Comparison of ENCODE assay signal across 21 cellular contexts in the genomic region with DNA sequence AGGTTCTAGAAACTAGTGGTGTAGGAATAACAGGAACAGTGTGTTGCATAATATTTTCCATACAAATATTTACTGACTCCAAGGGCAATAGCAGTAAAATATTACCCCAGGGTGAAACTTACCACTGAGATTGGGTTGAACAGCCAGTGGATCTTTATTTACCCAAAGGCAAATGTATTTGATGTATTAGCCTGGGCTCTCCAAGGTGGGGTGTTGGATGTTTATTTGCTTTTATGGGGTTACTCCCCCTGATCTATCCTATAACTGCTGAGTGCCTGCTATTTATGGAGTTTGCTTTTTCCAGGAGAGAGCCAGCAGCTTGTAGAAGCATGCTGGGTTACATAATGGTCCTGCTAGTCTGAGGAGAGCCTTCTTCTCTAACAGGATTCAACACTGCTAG.
DNase-seq lines count a peak whose midpoint lies in the region; ATAC-seq and TF ChIP-seq lines count a peak whose summit lies in the region.
"Had no signal": no experiment of that assay in that cellular context is flagged by ENCODE, and none has a peak within 500 bp of the region (broad histone marks: within the 10 kb centered on the region; RNA-seq: fewer than 3 reads in every experiment).

No MANE protein-coding gene starts in this region.

- peak; percentile 22 for ATAC-seq in mucosa of descending colon
- ATAC-seq in GM19455 (IDR thresholded peaks at IDR 0.05; ENCODE audit: unreplicated experiment) = no peak
- ATAC-seq: activated CD8-positive, alpha-beta memory T cell treated with anti-CD3 and anti-CD28 coated beads, Interleukin-2, amount 10 ng/mL, durations not matched to agents 7 days and 5 days; naive thymus-derived CD4-positive, alpha-beta T cell had no signal

- peak overlapping the region; percentile 34 for H3K27ac ChIP-seq in vagina
- H3K27ac ChIP-seq: esophagus squamous epithelium had no signal

- intact Hi-C loops in mucosa of descending colon (cut with DNase I, micrococcal nuclease) (no loop called here), vagina (cut with DNase I) (no loop called here)

- TF ChIP-seq POLR2A in vagina (IDR thresholded peaks at IDR 0.05) = no peak

- TF ChIP-seq CTCF in choroid plexus epithelial cell (conservative IDR thresholded peaks at IDR 0.05; ENCODE audit: low read depth, low read length) (no peak), mucosa of descending colon (IDR thresholded peaks at IDR 0.05) (no peak), vagina (IDR thresholded peaks at IDR 0.05) (no peak)

- H3K4me1 ChIP-seq in mucosa of descending colon (ENCODE audit: low read depth) (peaks cover 5% of the 10 kb centered on the region), vagina (peaks cover 20% of the 10 kb centered on the region)
- H3K4me1 ChIP-seq: esophagus squamous epithelium, Peyer's patch had no signal

- no peaks in the 10 kb centered on the region for H3K27me3 ChIP-seq in vagina
- H3K27me3 ChIP-seq: esophagus squamous epithelium, Peyer's patch had no signal

- DNase-seq in SIG-M5 treated with dmso at 0.1 percent for 504 hours (lab: John Stamatoyannopoulos, UW; ENCODE audit: unreplicated experiment) (peak; percentile 31), SIG-M5 (lab: John Stamatoyannopoulos, UW) (no peak), choroid plexus epithelial cell (ENCODE audit: low read depth) (peak; percentile 48), mucosa of descending colon (no peak), vagina (ENCODE audit: extremely low spot score in 2 of 2) (no peak), T-helper 1 cell (no peak), SKM-1 treated with dmso at 0.1 percent for 144 hours (lab: John Stamatoyannopoulos, UW; ENCODE audit: unreplicated experiment) (no peak)
- DNase-seq: activated CD4-positive, CD25-positive, alpha-beta regulatory T cell treated with anti-CD3 and anti-CD28 coated beads, Interleukin-2, amount 50 U/mL, for 72 hours; activated CD8-positive, alpha-beta memory T cell treated with anti-CD3 and anti-CD28 coated beads, Interleukin-2, amount 10 ng/mL, durations not matched to agents 7 days and 5 days; activated effector memory CD4-positive, alpha-beta T cell treated with anti-CD3 and anti-CD28 coated beads, Interleukin-2, amount 50 U/mL, for 16 hours; DND-41; esophagus squamous epithelium; GOT3; hypothalamus; naive thymus-derived CD4-positive, alpha-beta T cell; NCI-H187 treated with DMSO at 0.1 percent for 48 hours; Peyer's patch; retina; stimulated activated CD4-positive, alpha-beta T cell treated with anti-CD3 and anti-CD28 coated beads, Interleukin-1b, Interleukin-23, amount 100 ng/mL, for 48 hours; substantia nigra had no signal

- H3K9me3 ChIP-seq in mucosa of descending colon (no peaks in the 10 kb centered on the region), vagina (no peaks in the 10 kb centered on the region)

- H3K4me3 ChIP-seq in choroid plexus epithelial cell (ENCODE audit: low read depth, low read length) (no peak overlapping the region), mucosa of descending colon (no peak overlapping the region), vagina (no peak overlapping the region)
- H3K4me3 ChIP-seq: esophagus squamous epithelium, Peyer's patch had no signal

- H3K36me3 ChIP-seq in mucosa of descending colon (ENCODE audit: low read depth) = no peaks in the 10 kb centered on the region
- H3K36me3 ChIP-seq in vagina = no peaks in the 10 kb centered on the region
- H3K36me3 ChIP-seq: esophagus squamous epithelium, Peyer's patch had no signal

Comparison
In these comparisons a context has a peak if more than half of its experiments do, and no peak if none do; other contexts are left out.
1. DNase-seq: peak in SIG-M5 treated with dmso at 0.1 percent for 504 hours (single experiment) and choroid plexus epithelial cell (single experiment); none in SIG-M5 (single experiment), mucosa of descending colon (0 of 3), vagina (0 of 2), T-helper 1 cell (0 of 5) and SKM-1 treated with dmso at 0.1 percent for 144 hours (single experiment).